Comparison of ENCODE assay signal across 13 cellular contexts in the genomic region with DNA sequence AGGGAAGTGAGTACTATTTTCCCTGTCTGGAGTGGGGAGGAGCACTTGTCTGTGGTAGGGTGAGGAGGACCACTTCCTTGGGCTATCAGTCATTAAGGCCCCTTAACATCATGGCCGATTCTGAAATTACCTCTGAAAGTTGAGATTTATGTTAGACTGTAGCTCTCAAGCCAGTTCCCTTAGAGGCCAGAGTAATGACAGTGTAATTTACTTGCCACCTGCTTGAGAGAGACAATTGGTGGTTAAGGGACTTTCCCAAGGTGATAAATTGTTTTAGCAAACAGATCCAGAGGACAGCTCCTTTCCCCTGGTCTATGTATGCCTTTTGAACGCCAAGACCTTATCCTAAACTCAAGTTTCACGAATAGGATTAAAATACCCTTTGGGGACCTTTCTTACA. TPM values are rescaled to one million over a fixed set of nuclear protein-coding genes. Genes with fewer than 3 reads are reported as not detected.
DNase-seq lines count a peak whose midpoint lies in the region; ATAC-seq, FAIRE-seq and TF ChIP-seq lines count a peak whose summit lies in the region.
"Had no signal": no experiment of that assay in that cellular context is flagged by ENCODE, and none has a peak within 500 bp of the region (broad histone marks: within the 10 kb centered on the region; RNA-seq: fewer than 3 reads in every experiment).

No MANE protein-coding gene starts in this region.

- TF ChIP-seq CTCF in brain (conservative IDR thresholded peaks at IDR 0.05) = no peak

- H3K36me3 ChIP-seq in aorta (ENCODE audit: control insufficient read depth in 1 of 2, insufficient read depth in 2 of 2, low read length in 1 of 2) = no peaks in the 10 kb centered on the region

- H3K4me3 ChIP-seq in aorta (ENCODE audit: low read length in 2 of 2) = no peak overlapping the region

- H3K27ac ChIP-seq in aorta (ENCODE audit: low read depth in 1 of 2, low read length in 2 of 2) = no peak overlapping the region

- intact Hi-C loops in aorta (cut with DNase I) = no loop called here

- 55 to 71% methylated on average over 3 of the region's 3 CpGs for WGBS in aorta, 2 donors

- peak; percentile 24 for DNase-seq in COR-L47 (lab: John Stamatoyannopoulos, UW)
- no peak for DNase-seq in GM19239 (ENCODE audit: insufficient read length, low spot score)
- DNase-seq in activated gamma-delta T cell (lab: John Stamatoyannopoulos, UW) = no peak
- no peak for DNase-seq in effector CD4-positive, alpha-beta T cell
- DNase-seq in COLO829 (ENCODE audit: low spot score) = no peak
- no peak for DNase-seq in aorta
- DNase-seq: activated naive CD8-positive, alpha-beta T cell treated with anti-CD3 and anti-CD28 coated beads, Interleukin-2, amount 50 U/mL, for 24 hours; DMS 273 treated with DMSO at 0.1 percent for 48 hours; NCI-H1694; posterior cingulate gyrus had no signal

- H3K4me1 Mint-ChIP-seq in brain = peaks cover 92% of the 10 kb centered on the region

- ATAC-seq in HG03354 (IDR thresholded peaks at IDR 0.05; ENCODE audit: poor library complexity, severe bottlenecking, unreplicated experiment) = peak; percentile 77
- no peak for ATAC-seq in aorta (ENCODE audit: low FRiP score)
- ATAC-seq: activated naive CD8-positive, alpha-beta T cell treated with anti-CD3 and anti-CD28 coated beads, Interleukin-2, amount 50 U/mL, for 24 hours had no signal

- peak overlapping the region in 1 of 5 experiments; percentile 39 for H3K4me3 Mint-ChIP-seq in brain
- H3K4me3 Mint-ChIP-seq: activated naive CD8-positive, alpha-beta T cell treated with anti-CD3 and anti-CD28 coated beads, Interleukin-2, amount 50 U/mL, for 24 hours had no signal

- peak; percentile 87 for FAIRE-seq in GM19239 (lab: Jason Lieb, UNC)

- no peaks in the 10 kb centered on the region for H3K9me3 ChIP-seq in aorta (ENCODE audit: control insufficient read depth, low read length)

- H3K36me3 Mint-ChIP-seq in brain = peaks cover 30% of the 10 kb centered on the region

- H3K4me1 ChIP-seq in aorta (ENCODE audit: control insufficient read depth in 1 of 2, insufficient read depth in 2 of 2, low read length in 2 of 2) = no peaks in the 10 kb centered on the region

- H3K27me3 Mint-ChIP-seq in brain = no peaks in the 10 kb centered on the region

- peaks cover 0 to 8% (median 0%) of the 10 kb centered on the region in 5 experiments for H3K9me3 Mint-ChIP-seq in brain
- H3K9me3 Mint-ChIP-seq: activated naive CD8-positive, alpha-beta T cell treated with anti-CD3 and anti-CD28 coated beads, Interleukin-2, amount 50 U/mL, for 24 hours; IgD-negative memory B cell had no signal

- no peaks in the 10 kb centered on the region for H3K27me3 ChIP-seq in aorta (ENCODE audit: control insufficient read depth in 1 of 2, insufficient read depth in 2 of 2, low read length in 1 of 2)

- H3K27ac Mint-ChIP-seq in brain = peak overlapping the region in 4 of 5 experiments; percentile 85 to 98 (median 89)
- H3K27ac Mint-ChIP-seq: activated naive CD8-positive, alpha-beta T cell treated with anti-CD3 and anti-CD28 coated beads, Interleukin-2, amount 50 U/mL, for 24 hours; IgD-negative memory B cell had no signal

RNA-seq across cellular contexts. Expression of a gene that starts 56.1 kb away (rescaled TPM):
- polyA plus RNA-seq in brain (ENCODE audit: insufficient read depth, low read depth, low replicate concordance) (38.5 TPM), aorta (10 to 100 TPM in 1 of 2 donors, 1 to 10 TPM in 1; 4.0 to 14.8 TPM)
- total RNA-seq in aorta = 10 to 100 TPM; 20.9 to 24.0 TPM
